In genomic region chr4:107120661-107121060, GRCh38 we compare ENCODE assay signal across 21 cellular contexts.
DNase-seq lines count a peak whose midpoint lies in the region; ATAC-seq and TF ChIP-seq lines count a peak whose summit lies in the region.
"Had no signal": no experiment of that assay in that cellular context is flagged by ENCODE, and none has a peak within 500 bp of the region (broad histone marks: within the 10 kb centered on the region; RNA-seq: fewer than 3 reads in every experiment).

No MANE protein-coding gene starts in this region.

- H3K27ac ChIP-seq in SJSA1: peak overlapping the region; percentile 55
- H3K27ac ChIP-seq: coronary artery, epithelial cell of prostate had no signal

- peak overlapping the region; percentile 90 for H3K27ac Mint-ChIP-seq in nephron progenitor cell
- H3K27ac Mint-ChIP-seq: activated CD4-positive, alpha-beta memory T cell treated with anti-CD3 and anti-CD28 coated beads, Interleukin-2, amount 10 ng/mL, durations not matched to agents 7 days and 5 days; activated naive CD4-positive, alpha-beta T cell treated with anti-CD3 and anti-CD28 coated beads, Interleukin-2, amount 50 U/mL, for 24 hours; CD4-positive, alpha-beta T cell; stimulated activated naive B cell treated with anti-CD40 and anti-IgM and Interleukin-4, amounts not matched to agents 10 μg/mL and 1 μg/mL and 100 μg/mL, for 72 hours; T-helper 1 cell treated with Interleukin-12 subunit alpha and Interleukin-12 subunit beta and Interleukin-4 antibody, amounts not matched to agents 30 μg/mL and 1 μg/mL, for 36 hours had no signal

- no peaks in the 10 kb centered on the region for H3K27me3 Mint-ChIP-seq in nephron progenitor cell (ENCODE audit: low read depth, poor library complexity)
- H3K27me3 Mint-ChIP-seq: activated CD4-positive, alpha-beta memory T cell treated with anti-CD3 and anti-CD28 coated beads, Interleukin-2, amount 10 ng/mL, durations not matched to agents 7 days and 5 days; activated naive CD4-positive, alpha-beta T cell treated with anti-CD3 and anti-CD28 coated beads, Interleukin-2, amount 50 U/mL, for 24 hours; CD4-positive, alpha-beta T cell; stimulated activated naive B cell treated with anti-CD40 and anti-IgM and Interleukin-4, amounts not matched to agents 10 μg/mL and 1 μg/mL and 100 μg/mL, for 72 hours had no signal

- no peak overlapping the region for H3K4me3 Mint-ChIP-seq in nephron progenitor cell
- H3K4me3 Mint-ChIP-seq: activated CD4-positive, alpha-beta memory T cell treated with anti-CD3 and anti-CD28 coated beads, Interleukin-2, amount 10 ng/mL, durations not matched to agents 7 days and 5 days; activated naive CD4-positive, alpha-beta T cell treated with anti-CD3 and anti-CD28 coated beads, Interleukin-2, amount 50 U/mL, for 24 hours; activated T-cell treated with anti-CD3 and anti-CD28 coated beads, Interleukin-2, amount 50 U/mL, for 4 hours; CD4-positive, alpha-beta T cell; neural crest cell; stimulated activated naive B cell treated with anti-CD40 and anti-IgM and Interleukin-4, amounts not matched to agents 10 μg/mL and 1 μg/mL and 100 μg/mL, for 72 hours; T-helper 1 cell treated with Interleukin-12 subunit alpha and Interleukin-12 subunit beta and Interleukin-4 antibody, amounts not matched to agents 30 μg/mL and 1 μg/mL, for 36 hours had no signal

- no peaks in the 10 kb centered on the region for H3K9me3 ChIP-seq in SJSA1 (replicated peaks)
- H3K9me3 ChIP-seq: tibial nerve had no signal

- H3K36me3 Mint-ChIP-seq in nephron progenitor cell (ENCODE audit: low read depth): peaks cover 3% of the 10 kb centered on the region
- H3K36me3 Mint-ChIP-seq: activated naive CD4-positive, alpha-beta T cell treated with anti-CD3 and anti-CD28 coated beads, Interleukin-2, amount 50 U/mL, for 24 hours; stimulated activated naive B cell treated with anti-CD40 and anti-IgM and Interleukin-4, amounts not matched to agents 10 μg/mL and 1 μg/mL and 100 μg/mL, for 72 hours had no signal

- H3K36me3 ChIP-seq in SJSA1: no peaks in the 10 kb centered on the region
- H3K36me3 ChIP-seq: tibial nerve had no signal

- H3K4me1 Mint-ChIP-seq in nephron progenitor cell: peaks cover 19% of the 10 kb centered on the region
- H3K4me1 Mint-ChIP-seq: activated CD4-positive, alpha-beta memory T cell treated with anti-CD3 and anti-CD28 coated beads, Interleukin-2, amount 10 ng/mL, durations not matched to agents 7 days and 5 days; activated naive CD4-positive, alpha-beta T cell treated with anti-CD3 and anti-CD28 coated beads, Interleukin-2, amount 50 U/mL, for 24 hours; neural crest cell; stimulated activated naive B cell treated with anti-CD40 and anti-IgM and Interleukin-4, amounts not matched to agents 10 μg/mL and 1 μg/mL and 100 μg/mL, for 72 hours had no signal

- peaks cover 7% of the 10 kb centered on the region for H3K9me3 Mint-ChIP-seq in nephron progenitor cell
- H3K9me3 Mint-ChIP-seq: activated CD4-positive, alpha-beta memory T cell treated with anti-CD3 and anti-CD28 coated beads, Interleukin-2, amount 10 ng/mL, durations not matched to agents 7 days and 5 days; activated naive CD4-positive, alpha-beta T cell treated with anti-CD3 and anti-CD28 coated beads, Interleukin-2, amount 50 U/mL, for 24 hours; activated T-cell treated with anti-CD3 and anti-CD28 coated beads, Interleukin-2, amount 50 U/mL, for 4 hours; CD4-positive, alpha-beta T cell; T-helper 1 cell treated with Interleukin-12 subunit alpha and Interleukin-12 subunit beta and Interleukin-4 antibody, amounts not matched to agents 30 μg/mL and 1 μg/mL, for 36 hours had no signal

- DNase-seq in AG10803 (ENCODE audit: low read depth): peak; percentile 8
- peak in 1 of 2 experiments; percentile 58 for DNase-seq in SJSA1 (ENCODE audit: low read depth in 1 of 2, low spot score in 2 of 2)
- DNase-seq in fibroblast of peridontal ligament (ENCODE audit: extremely low read depth): peak; percentile 10
- no peak for DNase-seq in nephron progenitor cell
- no peak for DNase-seq in activated naive CD4-positive, alpha-beta T cell treated with Interleukin-2 at 50 U/mL for 16 hours
- DNase-seq in SW 1271 (lab: John Stamatoyannopoulos, UW): no peak
- DNase-seq in A172 (ENCODE audit: low spot score): no peak
- DNase-seq: activated CD4-positive, alpha-beta memory T cell treated with anti-CD3 and anti-CD28 coated beads, Interleukin-2, amount 10 ng/mL, durations not matched to agents 7 days and 5 days; activated T-cell treated with anti-CD3 and anti-CD28 coated beads, Interleukin-2, amount 50 U/mL, for 4 hours; CD4-positive, alpha-beta T cell; DND-41; MM.1S; NCI-H2029 treated with DMSO at 0.1 percent for 48 hours; stimulated activated naive B cell treated with anti-CD40 and anti-IgM and Interleukin-4, amounts not matched to agents 10 μg/mL and 1 μg/mL and 100 μg/mL, for 72 hours had no signal

- no peak for TF ChIP-seq CTCF in AG10803 (conservative IDR thresholded peaks at IDR 0.05; ENCODE audit: low read length)
- TF ChIP-seq CTCF in nephron progenitor cell (IDR thresholded peaks at IDR 0.05): no peak

- no peaks in the 10 kb centered on the region for H3K27me3 ChIP-seq in SJSA1 (replicated peaks)
- H3K27me3 ChIP-seq: tibial nerve had no signal

- ATAC-seq in HG02870 (IDR thresholded peaks at IDR 0.05; ENCODE audit: unreplicated experiment): no peak
- ATAC-seq: activated T-cell treated with anti-CD3 and anti-CD28 coated beads, Interleukin-2, amount 50 U/mL, for 4 hours; stimulated activated naive B cell treated with anti-CD40 and anti-IgM and Interleukin-4, amounts not matched to agents 10 μg/mL and 1 μg/mL and 100 μg/mL, for 72 hours had no signal

- peaks cover 19% of the 10 kb centered on the region for H3K4me1 ChIP-seq in SJSA1 (replicated peaks)

- H3K4me3 ChIP-seq in AG10803 (ENCODE audit: low read length): no peak overlapping the region
- no peak overlapping the region for H3K4me3 ChIP-seq in SJSA1
- H3K4me3 ChIP-seq: coronary artery, tibial nerve had no signal

Comparison
In these comparisons a context has a peak if more than half of its experiments do, and no peak if none do; other contexts are left out.
1. DNase-seq: peak in AG10803 (single experiment) and fibroblast of peridontal ligament (single experiment); none in nephron progenitor cell (single experiment), activated naive CD4-positive, alpha-beta T cell treated with Interleukin-2 at 50 U/mL for 16 hours (single experiment), SW 1271 (0 of 2) and A172 (single experiment).